17 cellular contexts compared by ENCODE assay signal in the genomic region with DNA sequence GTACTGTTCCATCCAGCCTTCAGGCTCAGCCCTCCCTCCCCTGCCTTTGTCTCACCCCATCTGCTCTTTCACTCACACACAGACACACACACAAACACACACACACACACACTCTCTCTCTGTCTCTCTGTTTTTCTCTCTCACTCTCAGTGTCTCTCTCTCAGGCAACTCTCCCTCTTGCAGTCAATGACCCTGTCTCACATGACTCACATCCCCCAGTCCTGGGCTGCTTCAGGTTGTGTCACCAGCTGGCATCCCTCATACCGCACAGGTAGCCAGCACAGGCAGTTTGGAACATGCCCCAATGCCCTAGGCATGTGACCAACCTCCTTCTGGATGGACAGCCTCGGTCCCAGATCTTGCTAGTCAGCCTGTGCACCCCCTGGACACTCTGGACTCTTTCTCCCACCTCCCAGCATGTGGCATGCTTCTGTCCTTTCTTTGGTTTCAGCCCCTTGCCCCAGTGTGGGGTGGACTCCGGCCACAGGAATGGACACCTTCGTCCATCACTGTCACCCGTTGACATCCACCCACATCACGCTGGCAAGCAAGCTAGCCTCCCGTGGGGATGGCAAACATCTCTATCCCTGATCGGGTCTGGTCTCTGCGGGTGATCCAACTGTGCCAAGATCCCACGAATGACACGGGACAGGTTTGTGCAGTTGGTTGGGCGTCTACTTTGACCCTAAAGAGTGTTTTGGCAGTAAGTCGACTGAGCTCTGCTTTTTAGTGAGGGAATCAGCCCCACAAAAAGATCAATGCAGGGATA. TPM values are rescaled to one million over a fixed set of nuclear protein-coding genes. Genes with fewer than 3 reads are reported as not detected.
DNase-seq lines count a peak whose midpoint lies in the region; ATAC-seq, FAIRE-seq and TF ChIP-seq lines count a peak whose summit lies in the region.
"Had no signal": no experiment of that assay in that cellular context is flagged by ENCODE, and none has a peak within 500 bp of the region (broad histone marks: within the 10 kb centered on the region; RNA-seq: fewer than 3 reads in every experiment).

No MANE protein-coding gene starts in this region.

- peaks cover 7% of the 10 kb centered on the region for H3K27me3 Mint-ChIP-seq in stimulated activated naive CD8-positive, alpha-beta T cell treated with anti-CD3 and anti-CD28 coated beads, Interleukin-15, amount 100 ng/mL, for 72 hours

- TF ChIP-seq CTCF in keratinocyte (optimal IDR thresholded peaks at IDR 0.05 in 1 of 3, IDR thresholded peaks at IDR 0.05 in 1 of 3, conservative IDR thresholded peaks at IDR 0.05 in 1 of 3; ENCODE audit: extremely low read depth in 1 of 3, insufficient read depth in 2 of 3, low read length in 3 of 3) (no peak), upper lobe of right lung (IDR thresholded peaks at IDR 0.05) (no peak)

- H3K9me1 ChIP-seq in keratinocyte (ENCODE audit: control insufficient read depth, extremely low read depth, insufficient read depth, low read length): no peaks in the 10 kb centered on the region

- peak; percentile 43 for ATAC-seq in stimulated activated naive CD8-positive, alpha-beta T cell treated with anti-CD3 and anti-CD28 coated beads, Interleukin-15, Interleukin-2, amounts not matched to agents 100 U/mL and 50 U/mL, for 24 hours
- no peak for ATAC-seq in stimulated activated naive CD8-positive, alpha-beta T cell treated with anti-CD3 and anti-CD28 coated beads, Interleukin-15, amount 100 ng/mL, for 72 hours
- peak; percentile 13 for ATAC-seq in upper lobe of right lung
- no peak for ATAC-seq in left ventricle myocardium superior
- ATAC-seq in sciatic nerve: no peak
- ATAC-seq in GM21381 (IDR thresholded peaks at IDR 0.05; ENCODE audit: unreplicated experiment): no peak

- peak; percentile 72 for FAIRE-seq in keratinocyte (lab: Jason Lieb, UNC)

- no peak overlapping the region for H3K4me3 Mint-ChIP-seq in stimulated activated naive CD8-positive, alpha-beta T cell treated with anti-CD3 and anti-CD28 coated beads, Interleukin-15, amount 100 ng/mL, for 72 hours
- H3K4me3 Mint-ChIP-seq: CD14-positive monocyte had no signal

- no peak overlapping the region for H3K27ac Mint-ChIP-seq in stimulated activated naive CD8-positive, alpha-beta T cell treated with anti-CD3 and anti-CD28 coated beads, Interleukin-15, amount 100 ng/mL, for 72 hours
- H3K27ac Mint-ChIP-seq: CD14-positive monocyte had no signal

- peak overlapping the region; percentile 69 for H3K4me2 ChIP-seq in keratinocyte (ENCODE audit: control insufficient read depth, extremely low read depth, insufficient read depth, low read depth, low read length)

- H3K36me3 ChIP-seq in keratinocyte (ENCODE audit: control insufficient read depth in 2 of 2, extremely low read depth in 1 of 2, insufficient read depth in 2 of 2, low read length in 2 of 2) (no peaks in the 10 kb centered on the region), upper lobe of right lung (no peaks in the 10 kb centered on the region)

- dilution Hi-C loops in keratinocyte (cut with MboI; ENCODE audit: extremely low pct_ligation_motif_present, low sequenced_read_pairs): no loop called here

- no peak overlapping the region for H3K9ac ChIP-seq in keratinocyte (ENCODE audit: control insufficient read depth, extremely low read depth, insufficient read depth, low read length)

- peak overlapping the region; percentile 49 for H2AFZ ChIP-seq in keratinocyte (ENCODE audit: control insufficient read depth, low read length)

- no peaks in the 10 kb centered on the region for H3K9me3 ChIP-seq in keratinocyte (ENCODE audit: control insufficient read depth, low read depth, low read length)
- H3K9me3 ChIP-seq in upper lobe of right lung: no peaks in the 10 kb centered on the region

- intact Hi-C loops in upper lobe of right lung (cut with DNase I): loop anchor here (10.0 kb wide), 1 partner anchor 263 kb away; a partner anchor contains a TSS
- intact Hi-C loops in left ventricle myocardium superior (cut with micrococcal nuclease): loop anchor here (10.0 kb wide), 1 partner anchor 263 kb away; a partner anchor contains a TSS
- intact Hi-C loops in sciatic nerve (cut with DNase I): no loop called here

- H3K4me3 ChIP-seq in keratinocyte (ENCODE audit: control insufficient read depth in 2 of 3, extremely low read depth in 1 of 3, insufficient read depth in 2 of 3, low read depth in 1 of 3, low read length in 3 of 3) (peak overlapping the region in 1 of 3 experiments; percentile 10), upper lobe of right lung (no peak overlapping the region)

- H3K27ac ChIP-seq in keratinocyte (ENCODE audit: control insufficient read depth, insufficient read depth, low read length): no peak overlapping the region
- H3K27ac ChIP-seq in upper lobe of right lung: no peak overlapping the region

- H3K79me2 ChIP-seq in keratinocyte (ENCODE audit: control insufficient read depth, insufficient read depth, low read length): no peaks in the 10 kb centered on the region

- no peaks in the 10 kb centered on the region for H3K9me3 Mint-ChIP-seq in stimulated activated naive CD8-positive, alpha-beta T cell treated with anti-CD3 and anti-CD28 coated beads, Interleukin-15, amount 100 ng/mL, for 72 hours

- H3K4me1 ChIP-seq in keratinocyte (ENCODE audit: control insufficient read depth, extremely low read depth, insufficient read depth, low read length) (peaks cover 21% of the 10 kb centered on the region), upper lobe of right lung (no peaks in the 10 kb centered on the region)
- H3K4me1 ChIP-seq: Caco-2 had no signal

- H3K4me1 Mint-ChIP-seq in stimulated activated naive CD8-positive, alpha-beta T cell treated with anti-CD3 and anti-CD28 coated beads, Interleukin-15, amount 100 ng/mL, for 72 hours: no peaks in the 10 kb centered on the region

- H3K27me3 ChIP-seq in keratinocyte (ENCODE audit: control insufficient read depth, extremely low read depth, insufficient read depth, low read length) (no peaks in the 10 kb centered on the region), upper lobe of right lung (no peaks in the 10 kb centered on the region)

- H4K20me1 ChIP-seq in keratinocyte (ENCODE audit: control insufficient read depth, extremely low read depth, insufficient read depth, low read length): no peaks in the 10 kb centered on the region

- no peak for DNase-seq in stimulated activated naive CD8-positive, alpha-beta T cell treated with anti-CD3 and anti-CD28 coated beads, Interleukin-15, Interleukin-2, amounts not matched to agents 100 U/mL and 50 U/mL, for 24 hours
- no peak for DNase-seq in stimulated activated naive CD8-positive, alpha-beta T cell treated with anti-CD3 and anti-CD28 coated beads, Interleukin-15, amount 100 ng/mL, for 72 hours
- DNase-seq in SW480 (ENCODE audit: low spot score): peak; percentile 23
- peak; percentile 89 for DNase-seq in keratinocyte (ENCODE audit: low read depth, low spot score)
- DNase-seq in upper lobe of right lung: no peak
- DNase-seq in left ventricle myocardium superior: no peak
- no peak for DNase-seq in sciatic nerve (ENCODE audit: low spot score)
- DNase-seq: AML-193, Caco-2, HCEC 1CT, KG1, NCI-H1092, NCI-H146, NCI-H2081, SIG-M5 had no signal

RNA-seq across cellular contexts. Expression of a gene that starts 23.4 kb away (rescaled TPM):
- polyA plus RNA-seq in keratinocyte: 0.08 TPM in 1 of 3 replicates, not detected in the others
- polyA plus RNA-seq in keratinocyte (2011; ENCODE audit: low read depth): not detected
- 0.02 TPM in 1 of 2 replicates, not detected in the other for polyA plus RNA-seq in keratinocyte (2011; cell fraction: cytosol; rRNA removed)
- 0.08 TPM in 1 of 2 replicates, not detected in the other for polyA plus RNA-seq in keratinocyte (2011; cell fraction: nucleus; rRNA removed)
- not detected in 2 replicates for polyA plus RNA-seq in keratinocyte (2012; ENCODE audit: low replicate concordance)
- polyA minus RNA-seq in keratinocyte: not detected in 3 replicates
- not detected for polyA minus RNA-seq in keratinocyte (2011; cell fraction: cytosol; rRNA and poly(A)+ RNA removed)
- polyA minus RNA-seq in keratinocyte (2011; cell fraction: nucleus; rRNA and poly(A)+ RNA removed): not detected in 2 replicates
- total RNA-seq in upper lobe of right lung: 140 TPM
- 19.9 TPM for total RNA-seq in left ventricle myocardium superior
- total RNA-seq in sciatic nerve: 100 TPM
- total RNA-seq: Caco-2 had no signal

RNA-seq across cellular contexts. Expression of a gene that starts 42.5 kb away (rescaled TPM):
- polyA plus RNA-seq in keratinocyte: 0.26 to 0.31 TPM (median 0.27 TPM) in 3 replicates
- polyA plus RNA-seq in keratinocyte (2011; ENCODE audit: low read depth): 5.5 TPM
- 0.09 and 0.10 TPM in 2 replicates for polyA plus RNA-seq in keratinocyte (2011; cell fraction: cytosol; rRNA removed)
- polyA plus RNA-seq in keratinocyte (2011; cell fraction: nucleus; rRNA removed): 0.33 and 0.51 TPM in 2 replicates
- 0.60 and 8.0 TPM in 2 replicates for polyA plus RNA-seq in keratinocyte (2012; ENCODE audit: low replicate concordance)
- 0.58 to 0.66 TPM in 2 of 3 replicates, not detected in the other for polyA minus RNA-seq in keratinocyte
- 0.77 TPM for polyA minus RNA-seq in keratinocyte (2011; cell fraction: cytosol; rRNA and poly(A)+ RNA removed)
- 0.62 and 0.74 TPM in 2 replicates for polyA minus RNA-seq in keratinocyte (2011; cell fraction: nucleus; rRNA and poly(A)+ RNA removed)
- total RNA-seq in upper lobe of right lung (10.9 TPM), left ventricle myocardium superior (1.1 TPM), sciatic nerve (13.4 TPM)

Comparison
In these comparisons a context has a peak if more than half of its experiments do, and no peak if none do; other contexts are left out.
1. ATAC-seq: peak in stimulated activated naive CD8-positive, alpha-beta T cell treated with anti-CD3 and anti-CD28 coated beads, Interleukin-15, Interleukin-2, amounts not matched to agents 100 U/mL and 50 U/mL, for 24 hours (single experiment) and upper lobe of right lung (single experiment); none in stimulated activated naive CD8-positive, alpha-beta T cell treated with anti-CD3 and anti-CD28 coated beads, Interleukin-15, amount 100 ng/mL, for 72 hours (single experiment), left ventricle myocardium superior (single experiment), sciatic nerve (single experiment) and GM21381 (single experiment).
2. DNase-seq: peak in SW480 (single experiment) and keratinocyte (single experiment); none in stimulated activated naive CD8-positive, alpha-beta T cell treated with anti-CD3 and anti-CD28 coated beads, Interleukin-15, Interleukin-2, amounts not matched to agents 100 U/mL and 50 U/mL, for 24 hours (single experiment), stimulated activated naive CD8-positive, alpha-beta T cell treated with anti-CD3 and anti-CD28 coated beads, Interleukin-15, amount 100 ng/mL, for 72 hours (0 of 2), upper lobe of right lung (single experiment), left ventricle myocardium superior (single experiment) and sciatic nerve (single experiment).